In the genomic region with DNA sequence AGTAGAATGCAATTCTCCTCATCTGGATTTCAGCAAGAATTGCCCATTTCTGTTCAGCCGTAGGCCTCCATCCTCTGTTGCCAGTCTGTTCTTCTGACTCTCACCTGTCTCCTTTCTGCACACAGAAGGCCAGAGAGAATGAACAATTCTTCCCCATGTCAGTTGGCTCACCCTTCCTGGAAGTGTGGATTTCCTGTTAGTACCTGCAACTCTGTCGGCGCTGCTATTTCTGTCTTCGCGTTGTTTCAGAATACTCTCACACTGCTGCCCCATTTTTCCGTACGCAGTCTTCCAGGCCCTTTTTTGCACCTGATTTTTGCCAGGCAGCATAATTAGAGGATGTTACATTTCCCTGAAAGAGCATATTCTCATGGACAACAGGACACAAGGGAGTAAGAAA, we compare ENCODE assay signal across 24 cellular contexts.
"Had no signal": no experiment of that assay in that cellular context is flagged by ENCODE, and none has a peak within 500 bp of the region (broad histone marks: within the 10 kb centered on the region; RNA-seq: fewer than 3 reads in every experiment).

No MANE protein-coding gene starts in this region.

- H3K4me1 ChIP-seq: colonic mucosa, uterus had no signal

- H3K4me2 ChIP-seq: smooth muscle cell had no signal

- H3K36me3 ChIP-seq: colonic mucosa, left ventricle myocardium inferior, lower lobe of right lung, right atrium auricular region, suprapubic skin, thyroid gland, uterus had no signal

- FAIRE-seq: kidney had no signal

- ATAC-seq: effector memory CD8-positive, alpha-beta T cell; left cardiac atrium; stimulated activated effector memory CD8-positive, alpha-beta T cell treated with anti-CD3 and anti-CD28 coated beads, Interleukin-12 subunit alpha, Interleukin-12 subunit beta, amount 100 ng/mL, for 72 hours; stimulated activated naive CD8-positive, alpha-beta T cell treated with anti-CD3 and anti-CD28 coated beads, Interleukin-15, Interleukin-2, amounts not matched to agents 100 U/mL and 50 U/mL, for 24 hours had no signal

- DNase-seq: colonic mucosa; effector memory CD8-positive, alpha-beta T cell; esophagus squamous epithelium; foreskin fibroblast; immature natural killer cell; kidney; left cardiac atrium; left ventricle myocardium inferior; lower lobe of right lung; naive B cell; nephron progenitor cell; stimulated activated CD4-positive, alpha-beta T cell treated with anti-CD3 and anti-CD28 coated beads, Interleukin-4, amount 100 ng/mL, for 1 hour; stimulated activated CD8-positive, alpha-beta memory T cell treated with anti-CD3 and anti-CD28 coated beads, Interleukin-4, amount 100 ng/mL, for 48 hours; stimulated activated naive CD8-positive, alpha-beta T cell treated with anti-CD3 and anti-CD28 coated beads, Interleukin-15, Interleukin-2, amounts not matched to agents 100 U/mL and 50 U/mL, for 24 hours; uterus had no signal

- H3K4me3 Mint-ChIP-seq: effector memory CD8-positive, alpha-beta T cell; immature natural killer cell; memory B cell; naive B cell; nephron progenitor cell; stimulated activated effector memory CD8-positive, alpha-beta T cell treated with anti-CD3 and anti-CD28 coated beads, Interleukin-12 subunit alpha, Interleukin-12 subunit beta, amount 100 ng/mL, for 72 hours; type B pancreatic cell had no signal

- H3K9me3 Mint-ChIP-seq: effector memory CD8-positive, alpha-beta T cell had no signal

- H3K27me3 ChIP-seq: colonic mucosa, dorsolateral prefrontal cortex, esophagus squamous epithelium, right atrium auricular region, suprapubic skin, thyroid gland, uterus had no signal

- H3K4me3 ChIP-seq: colonic mucosa, dorsolateral prefrontal cortex, esophagus squamous epithelium, left ventricle myocardium inferior, lower lobe of right lung, right atrium auricular region, smooth muscle cell, suprapubic skin, thyroid gland, uterus had no signal

- H3K27ac ChIP-seq: colonic mucosa, dorsolateral prefrontal cortex, epithelial cell of prostate, esophagus squamous epithelium, left ventricle myocardium inferior, lower lobe of right lung, right atrium auricular region, suprapubic skin had no signal

- H3K36me3 Mint-ChIP-seq: stimulated activated effector memory CD8-positive, alpha-beta T cell treated with anti-CD3 and anti-CD28 coated beads, Interleukin-12 subunit alpha, Interleukin-12 subunit beta, amount 100 ng/mL, for 72 hours; type B pancreatic cell had no signal

- H3K27ac Mint-ChIP-seq: effector memory CD8-positive, alpha-beta T cell; immature natural killer cell; memory B cell; naive B cell; nephron progenitor cell; stimulated activated effector memory CD8-positive, alpha-beta T cell treated with anti-CD3 and anti-CD28 coated beads, Interleukin-12 subunit alpha, Interleukin-12 subunit beta, amount 100 ng/mL, for 72 hours; type B pancreatic cell had no signal

- H3K9me3 ChIP-seq: colonic mucosa, esophagus squamous epithelium, lower lobe of right lung, suprapubic skin, thyroid gland, uterus had no signal

- H3K27me3 Mint-ChIP-seq: effector memory CD8-positive, alpha-beta T cell; memory B cell; naive B cell; type B pancreatic cell had no signal
